ENCODE assay signal across 8 cellular contexts in the genomic region with DNA sequence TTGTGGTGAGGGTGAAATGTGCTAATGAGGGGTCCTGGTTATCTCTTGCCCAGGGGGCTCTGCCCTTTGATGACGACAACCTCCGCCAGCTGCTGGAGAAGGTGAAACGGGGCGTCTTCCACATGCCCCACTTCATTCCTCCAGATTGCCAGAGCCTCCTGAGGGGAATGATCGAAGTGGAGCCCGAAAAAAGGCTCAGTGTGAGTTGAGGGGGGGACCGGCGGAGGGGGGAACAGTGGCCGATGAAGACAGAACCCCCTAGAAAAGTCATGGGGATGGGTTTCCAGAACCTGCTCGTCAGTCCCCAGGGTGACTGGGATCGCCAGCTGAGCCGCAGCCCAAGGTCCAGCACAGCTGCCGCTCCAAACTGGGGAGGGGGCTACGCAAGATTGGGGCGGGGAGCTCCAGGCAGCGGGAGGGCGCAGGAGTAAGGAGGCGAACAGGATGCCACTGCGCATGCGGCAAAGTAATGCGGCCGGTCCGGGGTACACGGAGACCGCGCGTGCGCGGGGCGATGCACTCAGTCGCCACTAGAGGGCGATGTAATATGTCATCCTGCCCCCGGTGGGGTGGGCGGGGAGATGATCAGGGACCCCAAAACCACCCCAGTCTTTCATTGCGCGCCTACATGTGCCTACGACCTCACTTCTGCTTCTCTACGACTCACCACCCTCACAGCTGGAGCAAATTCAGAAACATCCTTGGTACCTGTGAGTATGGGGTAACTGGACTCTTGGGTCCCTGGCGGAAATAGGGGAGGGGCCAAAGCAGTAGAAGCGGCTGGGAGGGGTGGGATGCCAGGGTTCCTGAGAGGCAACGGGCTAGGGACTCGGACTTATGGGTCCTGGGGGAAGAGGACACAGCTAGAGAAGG.
A peak's percentile ranks its signal among the peaks of the same experiment; 100 is the strongest.
DNase-seq lines count a peak whose midpoint lies in the region; ATAC-seq lines count a peak whose summit lies in the region.

No MANE protein-coding gene starts in this region.

- ATAC-seq in HG03432 (IDR thresholded peaks at IDR 0.05; ENCODE audit: unreplicated experiment) = peak; percentile 68
- peak; percentile 76 for ATAC-seq in effector memory CD8-positive, alpha-beta T cell (replicated peaks)

- H3K4me3 Mint-ChIP-seq in effector memory CD8-positive, alpha-beta T cell = peak overlapping the region; percentile 75 to 84

- peaks cover 4 to 26% of the 10 kb centered on the region in 2 donors for H3K4me1 Mint-ChIP-seq in effector memory CD8-positive, alpha-beta T cell (ENCODE audit: low read depth in 2 of 2)

- peaks cover 19% of the 10 kb centered on the region for H3K36me3 Mint-ChIP-seq in effector memory CD8-positive, alpha-beta T cell (ENCODE audit: insufficient read depth)

- peak; percentile 70 for DNase-seq in SIG-M5 treated with dmso at 0.1 percent for 504 hours (lab: John Stamatoyannopoulos, UW; ENCODE audit: unreplicated experiment)
- DNase-seq in SIG-M5 (lab: John Stamatoyannopoulos, UW) = no peak
- DNase-seq in NK-92 (lab: John Stamatoyannopoulos, UW; ENCODE audit: unreplicated experiment) = peak; percentile 69
- peak; percentile 90 to 95 for DNase-seq in activated CD8-positive, alpha-beta memory T cell treated with anti-CD3 and anti-CD28 coated beads for 4 hours (ENCODE audit: low read depth in 2 of 2)
- peak; percentile 95 to 97 (median 96) for DNase-seq in effector memory CD8-positive, alpha-beta T cell
- DNase-seq in middle frontal gyrus (ENCODE audit: extremely low spot score, low spot score) = peak; percentile 75
- DNase-seq in stimulated activated CD8-positive, alpha-beta memory T cell treated with anti-CD3 and anti-CD28 coated beads, Interleukin-2, amount 100 ng/mL, for 48 hours (ENCODE audit: low read depth in 2 of 2) = peak; percentile 91 to 97

- peak overlapping the region; percentile 88 to 89 for H3K27ac Mint-ChIP-seq in effector memory CD8-positive, alpha-beta T cell

- H3K27me3 Mint-ChIP-seq in effector memory CD8-positive, alpha-beta T cell = no peaks in the 10 kb centered on the region

- no peaks in the 10 kb centered on the region for H3K9me3 Mint-ChIP-seq in effector memory CD8-positive, alpha-beta T cell
